1 cellular context compared by ENCODE assay signal in genomic region chr4:8163026-8163425, GRCh38.
TF ChIP-seq lines count a peak whose summit lies in the region.

No MANE protein-coding gene starts in this region.

TF ChIP-seq in IMR-90, 13 proteins besides CTCF, POLR2A, EP300 and RAD21 (continued from another document):
- TF ChIP-seq, protein P1, sequence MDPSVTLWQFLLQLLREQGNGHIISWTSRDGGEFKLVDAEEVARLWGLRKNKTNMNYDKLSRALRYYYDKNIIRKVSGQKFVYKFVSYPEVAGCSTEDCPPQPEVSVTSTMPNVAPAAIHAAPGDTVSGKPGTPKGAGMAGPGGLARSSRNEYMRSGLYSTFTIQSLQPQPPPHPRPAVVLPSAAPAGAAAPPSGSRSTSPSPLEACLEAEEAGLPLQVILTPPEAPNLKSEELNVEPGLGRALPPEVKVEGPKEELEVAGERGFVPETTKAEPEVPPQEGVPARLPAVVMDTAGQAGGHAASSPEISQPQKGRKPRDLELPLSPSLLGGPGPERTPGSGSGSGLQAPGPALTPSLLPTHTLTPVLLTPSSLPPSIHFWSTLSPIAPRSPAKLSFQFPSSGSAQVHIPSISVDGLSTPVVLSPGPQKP (IDR thresholded peaks at IDR 0.05; ENCODE audit: borderline replicate concordance, low read depth, low read length) = no peak
- TF ChIP-seq MXI1 (IDR thresholded peaks at IDR 0.05; ENCODE audit: borderline replicate concordance, low read depth, low read length) = no peak
- no peak for TF ChIP-seq MAZ (IDR thresholded peaks at IDR 0.05; ENCODE audit: borderline replicate concordance, low read depth, low read length)
- no peak for TF ChIP-seq RCOR1 (IDR thresholded peaks at IDR 0.05; ENCODE audit: insufficient replicate concordance, low read length)
- no peak for TF ChIP-seq MAFK (IDR thresholded peaks at IDR 0.05; ENCODE audit: low read depth, low read length)
- no peak for TF ChIP-seq SMC3 (IDR thresholded peaks at IDR 0.05; ENCODE audit: low read depth, low read length)
- no peak for TF ChIP-seq CHD1 (IDR thresholded peaks at IDR 0.05; ENCODE audit: low read depth, low read length)
- TF ChIP-seq FOS (IDR thresholded peaks at IDR 0.05; ENCODE audit: low read depth, low read length) = no peak
- no peak for TF ChIP-seq NFE2L2 (IDR thresholded peaks at IDR 0.05; ENCODE audit: low read depth, low read length)
- no peak for TF ChIP-seq CEBPB (IDR thresholded peaks at IDR 0.05; ENCODE audit: low read depth, low read length)
- TF ChIP-seq BHLHE40 (IDR thresholded peaks at IDR 0.05; ENCODE audit: low read depth, low read length) = no peak
